11 cellular contexts compared by ENCODE assay signal in the genomic region with DNA sequence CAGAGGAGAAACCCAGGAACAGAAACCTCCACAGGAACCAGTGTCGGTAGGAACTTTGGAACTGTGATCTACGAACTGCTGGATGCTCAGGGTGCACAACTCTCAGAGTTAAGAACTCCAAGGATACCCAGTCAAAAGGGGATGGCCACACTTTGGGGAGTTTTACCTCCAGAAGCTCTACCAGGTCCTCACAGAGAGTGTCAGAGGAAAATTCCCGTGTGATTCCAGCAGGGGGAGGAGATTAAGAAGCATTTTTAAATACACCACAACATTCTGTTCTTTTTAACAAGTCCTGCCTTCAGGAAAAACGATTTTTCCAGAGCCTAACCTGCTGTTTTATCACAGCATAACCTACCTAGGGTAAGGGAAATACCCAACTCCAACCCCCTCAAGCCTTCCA.
DNase-seq lines count a peak whose midpoint lies in the region; ATAC-seq and TF ChIP-seq lines count a peak whose summit lies in the region.
"Had no signal": no experiment of that assay in that cellular context is flagged by ENCODE, and none has a peak within 500 bp of the region (broad histone marks: within the 10 kb centered on the region; RNA-seq: fewer than 3 reads in every experiment).

No MANE protein-coding gene starts in this region.

- no peaks in the 10 kb centered on the region for H3K4me1 Mint-ChIP-seq in activated T-cell treated with anti-CD3 and anti-CD28 coated beads, Interleukin-2, amount 50 U/mL, for 4 hours (ENCODE audit: low read depth)
- H3K4me1 Mint-ChIP-seq: CD8-positive, alpha-beta memory T cell had no signal

- CTCF ChIA-PET in A673 (lab: Charles Lee), result no interaction called here

- no peaks in the 10 kb centered on the region for H3K9me3 ChIP-seq in A673 (ENCODE audit: low read depth, low read length, poor library complexity, severe bottlenecking)

- H3K9me3 Mint-ChIP-seq in activated T-cell treated with anti-CD3 and anti-CD28 coated beads, Interleukin-2, amount 50 U/mL, for 4 hours, result peaks cover 7% of the 10 kb centered on the region

- TF ChIP-seq CTCF in A673 (conservative IDR thresholded peaks at IDR 0.05; ENCODE audit: low read depth, low read length) (peak; percentile 45), WI38 (IDR thresholded peaks at IDR 0.05; ENCODE audit: low read depth, low read length) (peak; percentile 33)

- H3K36me3 ChIP-seq in A673 (ENCODE audit: insufficient read depth, low read length, poor library complexity, severe bottlenecking), result no peaks in the 10 kb centered on the region
- no peaks in the 10 kb centered on the region for H3K36me3 ChIP-seq in H7 (replicated peaks; ENCODE audit: control insufficient read depth, insufficient read depth, low read length)

- DNase-seq in A673 (ENCODE audit: low spot score) (peak; percentile 46), H7 (peak; percentile 1), iPS-NIHi7 (ENCODE audit: extremely low spot score) (peak; percentile 38), NCI-H2029 (lab: John Stamatoyannopoulos, UW) (no peak), SK-N-DZ (ENCODE audit: low spot score) (no peak)
- no peak for DNase-seq in activated T-cell treated with anti-CD3 and anti-CD28 coated beads, Interleukin-2, amount 50 U/mL, for 4 hours
- DNase-seq: CD8-positive, alpha-beta memory T cell; NCI-H526 treated with DMSO at 0.1 percent for 48 hours; stimulated activated naive CD4-positive, alpha-beta T cell had no signal

- intact Hi-C loops in A673 (cut with micrococcal nuclease; ENCODE audit: unreplicated experiment), result no loop called here

- H3K4me1 ChIP-seq in A673 (ENCODE audit: insufficient read depth, low read length, poor library complexity, severe bottlenecking), result no peaks in the 10 kb centered on the region

- POLR2A ChIA-PET in A673 (lab: Charles Lee; ENCODE audit: low non-redundant PET), result no interaction called here

- BruUV-seq in A673 (replicated peaks; lab: Mats Ljungman, UMichigan), result no TSS peak

- H3K4me3 ChIP-seq in A673 (ENCODE audit: low read depth, low read length, poor library complexity, severe bottlenecking), result no peak overlapping the region
- H3K4me3 ChIP-seq in H7 (ENCODE audit: insufficient read depth, low read depth, low read length), result no peak overlapping the region
- H3K4me3 ChIP-seq in WI38 (ENCODE audit: low read depth, low read length), result no peak overlapping the region

- H3K27me3 Mint-ChIP-seq in activated T-cell treated with anti-CD3 and anti-CD28 coated beads, Interleukin-2, amount 50 U/mL, for 4 hours (ENCODE audit: low read depth), result no peaks in the 10 kb centered on the region
- H3K27me3 Mint-ChIP-seq: CD8-positive, alpha-beta memory T cell had no signal

- H3K27me3 ChIP-seq in A673 (replicated peaks; ENCODE audit: insufficient read depth, low read depth, low read length, poor library complexity) (no peaks in the 10 kb centered on the region), H7 (ENCODE audit: control insufficient read depth, insufficient read depth, low read length) (no peaks in the 10 kb centered on the region)

- no peak overlapping the region for H3K27ac ChIP-seq in A673 (ENCODE audit: low read depth, low read length, poor library complexity, severe bottlenecking)

- no peak overlapping the region for H3K4me3 Mint-ChIP-seq in activated T-cell treated with anti-CD3 and anti-CD28 coated beads, Interleukin-2, amount 50 U/mL, for 4 hours
- H3K4me3 Mint-ChIP-seq: CD8-positive, alpha-beta memory T cell had no signal

- ATAC-seq in activated T-cell treated with anti-CD3 and anti-CD28 coated beads, Interleukin-2, amount 50 U/mL, for 4 hours, result no peak
- no peak for ATAC-seq in GM18519 (IDR thresholded peaks at IDR 0.05; ENCODE audit: low FRiP score, unreplicated experiment)

- H3K36me3 Mint-ChIP-seq in activated T-cell treated with anti-CD3 and anti-CD28 coated beads, Interleukin-2, amount 50 U/mL, for 4 hours (ENCODE audit: insufficient read depth), result no peaks in the 10 kb centered on the region
- H3K36me3 Mint-ChIP-seq: CD8-positive, alpha-beta memory T cell had no signal

Comparison
In these comparisons a context has a peak if more than half of its experiments do, and no peak if none do; other contexts are left out.
1. DNase-seq: peak in A673 (single experiment), H7 (single experiment) and iPS-NIHi7 (single experiment); none in activated T-cell treated with anti-CD3 and anti-CD28 coated beads, Interleukin-2, amount 50 U/mL, for 4 hours (single experiment), NCI-H2029 (single experiment) and SK-N-DZ (single experiment).